ENCODE assay signal across 8 cellular contexts in the genomic region with DNA sequence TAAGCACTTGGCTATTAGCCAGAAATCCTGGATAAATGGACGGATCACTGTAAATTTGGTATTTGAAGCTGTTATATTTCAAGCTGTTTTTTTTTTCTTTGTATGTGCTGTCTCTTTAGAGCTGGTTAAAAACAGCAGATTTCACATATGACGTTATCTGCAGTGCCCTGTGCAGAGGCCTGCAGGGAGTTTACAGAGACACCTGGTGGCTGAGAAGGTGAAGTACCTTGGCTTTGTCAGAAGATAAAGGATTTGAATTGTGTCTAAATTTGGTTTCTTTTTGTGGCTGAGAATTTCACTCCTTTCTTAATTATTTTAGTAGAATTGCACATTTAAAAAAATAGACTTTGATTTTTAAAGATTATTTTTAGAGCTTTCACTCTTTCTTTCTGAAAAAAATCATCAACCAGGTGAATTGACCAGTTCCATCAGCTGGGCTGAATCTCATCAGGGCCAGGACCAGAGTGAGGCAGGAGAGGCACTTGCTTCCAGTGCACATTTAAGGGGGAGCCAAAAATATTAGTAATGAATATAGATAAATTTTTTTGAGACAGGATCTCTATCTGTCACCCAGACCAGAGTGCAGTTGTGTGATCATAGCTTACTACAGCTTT. TPM values are rescaled to one million over a fixed set of nuclear protein-coding genes. Genes with fewer than 3 reads are reported as not detected.
DNase-seq lines count a peak whose midpoint lies in the region; ATAC-seq lines count a peak whose summit lies in the region.

No MANE protein-coding gene starts in this region.

- no peaks in the 10 kb centered on the region for H3K36me3 Mint-ChIP-seq in activated naive CD8-positive, alpha-beta T cell

- H3K27ac Mint-ChIP-seq in activated naive CD8-positive, alpha-beta T cell: peak overlapping the region; percentile 1

- H3K27me3 Mint-ChIP-seq in activated naive CD8-positive, alpha-beta T cell: no peaks in the 10 kb centered on the region

- peaks cover 34% of the 10 kb centered on the region for H3K4me1 Mint-ChIP-seq in activated naive CD8-positive, alpha-beta T cell (ENCODE audit: low read depth)

- peak; percentile 67 to 82 for ATAC-seq in left cardiac atrium

- intact Hi-C loops in left cardiac atrium (cut with DNase I): no loop called here

- H3K4me3 Mint-ChIP-seq in activated naive CD8-positive, alpha-beta T cell: no peak overlapping the region

- DNase-seq in DMS153 treated with DMSO at 0.1 percent for 48 hours (lab: John Stamatoyannopoulos, UW; ENCODE audit: unreplicated experiment): peak; percentile 11
- no peak for DNase-seq in DMS153 (lab: John Stamatoyannopoulos, UW)
- DNase-seq in H4 (ENCODE audit: low spot score): peak; percentile 86
- peak; percentile 85 to 87 for DNase-seq in Kasumi-1 (lab: John Stamatoyannopoulos, UW)
- peak; percentile 69 for DNase-seq in RPMI7951 (ENCODE audit: low read depth)
- peak; percentile 33 for DNase-seq in left cardiac atrium
- DNase-seq in smooth muscle cell of the brain vasculature (ENCODE audit: low read depth, low spot score): peak; percentile 36

- no peaks in the 10 kb centered on the region for H3K9me3 Mint-ChIP-seq in activated naive CD8-positive, alpha-beta T cell (ENCODE audit: low read depth)

RNA-seq across cellular contexts. Expression of a gene that starts 9.6 kb away (rescaled TPM):
- total RNA-seq in H4 (2014; rRNA removed; shearing (Covaris generic)): 0.85 and 1.4 TPM in 2 replicates
- 0.48 and 0.59 TPM in 2 replicates for total RNA-seq in RPMI7951 (2014; rRNA removed; shearing (Covaris generic))
- not detected for total RNA-seq in left cardiac atrium
